19 cellular contexts compared by ENCODE assay signal in genomic region chr9:19649672-19650071, GRCh38.
DNase-seq lines count a peak whose midpoint lies in the region; ATAC-seq, FAIRE-seq and TF ChIP-seq lines count a peak whose summit lies in the region.
"Had no signal": no experiment of that assay in that cellular context is flagged by ENCODE, and none has a peak within 500 bp of the region (broad histone marks: within the 10 kb centered on the region; RNA-seq: fewer than 3 reads in every experiment).

No MANE protein-coding gene starts in this region.

- peak overlapping the region; percentile 51 for H2AFZ ChIP-seq in K562 (ENCODE audit: low read depth, low read length)

- in situ Hi-C loops in K562 (cut with MboI) = no loop called here

- no peaks in the 10 kb centered on the region for H4K20me1 ChIP-seq in K562 (replicated peaks; ENCODE audit: control insufficient read depth, insufficient read depth, low read length)
- H4K20me1 ChIP-seq: BLaER1 had no signal

- no peak for TF ChIP-seq RAD21 in K562 (CRISPR knock-in tag; conservative IDR thresholded peaks at IDR 0.05 in 1 of 2, IDR thresholded peaks at IDR 0.05 in 1 of 2)

- ATAC-seq in left ventricle myocardium superior (peak; percentile 31), Right ventricle myocardium inferior (no peak), K562 (no peak), GM21423 (IDR thresholded peaks at IDR 0.05; ENCODE audit: unreplicated experiment) (no peak)

- TF ChIP-seq CTCF in K562 (IDR thresholded peaks at IDR 0.05 in 2 of 3, conservative IDR thresholded peaks at IDR 0.05 in 1 of 3; ENCODE audit: insufficient read depth in 2 of 3, low read depth in 1 of 3, low read length in 3 of 3) (no peak), dorsolateral prefrontal cortex (IDR thresholded peaks at IDR 0.05 in 54 of 56, conservative IDR thresholded peaks at IDR 0.05 in 2 of 56; ENCODE audit: low read depth in 1 of 56, partially characterized antibody in 56 of 56) (no peak)

- H3K27ac ChIP-seq in K562 (ENCODE audit: extremely low read depth, low read depth, low read length) = no peak overlapping the region
- H3K27ac ChIP-seq in dorsolateral prefrontal cortex = peak overlapping the region in 57 of 59 donors; percentile 15 to 92 (median 73)
- H3K27ac ChIP-seq: 22Rv1, BLaER1, HL-60 had no signal

- POLR2A ChIA-PET in K562 (lab: Yijun Ruan, JAX) = interaction anchor here (1.0 kb wide), 1 partner anchor 11 kb away, joined by 3 read pairs; no protein-coding TSS in a partner anchor

- intact Hi-C loops in left ventricle myocardium superior (cut with micrococcal nuclease) (no loop called here), Right ventricle myocardium inferior (cut with DNase I) (loop anchor here (10.0 kb wide), 1 partner anchor 155 kb away; no protein-coding TSS in a partner anchor), K562 (cut with micrococcal nuclease) (loop anchor here (10.0 kb wide), 1 partner anchor 135 kb away; no protein-coding TSS in a partner anchor), dorsolateral prefrontal cortex (cut with DNase I) (loop anchor here (5.0 to 10.0 kb wide), 5 partner anchors 135 to 1295 kb away; partner anchors contain the start of gene SLC24A2 (in 2 of the 2))

- H3K4me3 ChIP-seq in K562 (no peak overlapping the region), dorsolateral prefrontal cortex (no peak overlapping the region)
- H3K4me3 ChIP-seq: BLaER1 had no signal

- H3K27me3 ChIP-seq in K562 (ENCODE audit: control insufficient read depth in 2 of 2, insufficient read depth in 2 of 2, low read length in 2 of 2) (no peaks in the 10 kb centered on the region), dorsolateral prefrontal cortex (no peaks in the 10 kb centered on the region)
- H3K27me3 ChIP-seq: BLaER1 had no signal

- H3K9me3 ChIP-seq in K562 (replicated peaks; ENCODE audit: control insufficient read depth, insufficient read depth, low read depth, low read length) = no peaks in the 10 kb centered on the region
- H3K9me3 ChIP-seq: BLaER1 had no signal

- H3K36me3 ChIP-seq in K562 (ENCODE audit: control insufficient read depth, insufficient read depth, low read length) = no peaks in the 10 kb centered on the region
- H3K36me3 ChIP-seq: BLaER1 had no signal

- no peaks in the 10 kb centered on the region for H3K9me1 ChIP-seq in K562 (ENCODE audit: control insufficient read depth, insufficient read depth, low read length)

- H3K4me1 ChIP-seq in K562 (replicated peaks in 1 of 2; ENCODE audit: control insufficient read depth in 2 of 2, insufficient read depth in 2 of 2, low read length in 2 of 2) = peaks cover 0 to 12% of the 10 kb centered on the region in 2 experiments; a peak in 2 of 5 replicates
- H3K4me1 ChIP-seq: BLaER1 had no signal

- TF ChIP-seq POLR2A in K562 (conservative IDR thresholded peaks at IDR 0.05) = no peak

- H3K4me2 ChIP-seq in K562 (ENCODE audit: insufficient read depth, low read length) = no peak overlapping the region
- H3K4me2 ChIP-seq: BLaER1 had no signal

- no peak for FAIRE-seq in K562 (lab: Jason Lieb, UNC)
- FAIRE-seq: GM12892 had no signal

- no peak overlapping the region for H3K9ac ChIP-seq in K562 (ENCODE audit: insufficient read depth in 1 of 2, low read depth in 2 of 2, low read length in 2 of 2)
- H3K9ac ChIP-seq: BLaER1 had no signal

- 12% methylated on average over 2 of the region's 3 CpGs for WGBS in K562 (ENCODE audit: insufficient coverage, low coverage, missing lambda C conversion rate)

- DNase-seq in left ventricle myocardium superior = no peak
- no peak for DNase-seq in Right ventricle myocardium inferior (ENCODE audit: missing footprints)
- no peak for DNase-seq in K562 (ENCODE audit: extremely low read depth in 1 of 4, low spot score in 3 of 4)
- no peak for DNase-seq in dorsolateral prefrontal cortex
- DNase-seq in activated naive CD4-positive, alpha-beta T cell treated with anti-CD3 and anti-CD28 coated beads, Interleukin-2, amount 50 U/mL, for 16 hours = no peak
- DNase-seq in RPMI8226 = no peak
- no peak for DNase-seq in DMS114 treated with DMSO at 0.1 percent for 48 hours (lab: John Stamatoyannopoulos, UW; ENCODE audit: unreplicated experiment)
- DNase-seq: CD4-positive, CD25-positive, alpha-beta regulatory T cell; DMS153; DMS79 treated with DMSO at 0.1 percent for 48 hours; EL; GDM1; GOT3; H9 had no signal

- CTCF ChIA-PET in K562 (lab: Yijun Ruan, JAX; ENCODE audit: low intra/inter-chr PET ratio) = no interaction called here

- no peak for TF ChIP-seq EP300 in K562 (IDR thresholded peaks at IDR 0.05; ENCODE audit: low read length)

- no TSS peak for BruUV-seq in K562 (replicated peaks; lab: Mats Ljungman, UMichigan)

- H3K79me2 ChIP-seq in K562 (ENCODE audit: control insufficient read depth, insufficient read depth, low read length) = no peaks in the 10 kb centered on the region

TF ChIP-seq in K562, 482 proteins besides CTCF, POLR2A, EP300 and RAD21 (continues in another document):
- TF ChIP-seq CEBPZ (IDR thresholded peaks at IDR 0.05; ENCODE audit: borderline replicate concordance, low read depth, low read length) = no peak
- no peak for TF ChIP-seq ZKSCAN3 (CRISPR knock-in tag; IDR thresholded peaks at IDR 0.05)
- no peak for TF ChIP-seq ZNF639 (CRISPR knock-in tag; conservative IDR thresholded peaks at IDR 0.05 in 1 of 2, IDR thresholded peaks at IDR 0.05 in 1 of 2)
- TF ChIP-seq ZNF449 (CRISPR knock-in tag; IDR thresholded peaks at IDR 0.05) = no peak
- TF ChIP-seq HNRNPH1 (optimal IDR thresholded peaks at IDR 0.05; ENCODE audit: low read depth, low read length) = no peak
- no peak for TF ChIP-seq CXXC5 (CRISPR knock-in tag; IDR thresholded peaks at IDR 0.05)
- no peak for TF ChIP-seq ATF1 (CRISPR knock-in tag; IDR thresholded peaks at IDR 0.05)
- TF ChIP-seq ATF1 (tag; IDR thresholded peaks at IDR 0.05) = no peak
- no peak for TF ChIP-seq TFAP4 (CRISPR knock-in tag; IDR thresholded peaks at IDR 0.05; ENCODE audit: borderline replicate concordance)
- TF ChIP-seq FOXP1 (CRISPR knock-in tag; IDR thresholded peaks at IDR 0.05) = no peak
